Comparison of ENCODE assay signal across 8 cellular contexts in the genomic region with DNA sequence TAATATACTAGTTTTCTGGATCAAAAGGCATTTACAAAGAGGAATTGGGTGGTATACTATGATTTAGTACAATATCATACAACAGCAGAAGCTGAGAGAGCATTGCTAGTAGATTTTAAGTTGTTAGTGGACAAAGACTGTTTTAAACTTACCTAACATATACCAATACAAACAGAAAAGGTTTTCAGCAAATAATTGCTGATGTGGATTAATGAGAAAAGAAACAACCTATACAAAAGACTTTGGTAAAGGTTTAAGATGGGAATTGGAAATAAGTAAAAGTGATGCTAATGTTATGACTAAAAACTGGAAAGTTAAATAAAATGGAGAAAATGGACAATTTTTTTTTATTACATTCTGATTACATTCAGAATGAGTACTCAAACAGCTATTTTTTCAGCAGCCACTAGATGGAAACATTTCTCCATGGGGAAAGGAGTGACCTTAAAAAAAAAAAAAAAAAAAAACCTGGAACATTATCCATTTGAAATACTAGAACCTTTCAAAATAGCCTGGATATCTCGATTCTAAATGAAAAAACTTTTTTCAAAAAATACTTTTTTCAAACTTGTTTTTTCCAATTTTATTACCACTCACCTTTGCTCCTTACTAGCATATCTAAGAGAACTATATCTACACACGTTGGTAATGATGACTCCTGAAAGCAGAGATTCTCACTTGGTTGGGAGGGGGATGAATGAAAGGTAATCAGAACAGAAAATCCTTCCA. TPM values are rescaled to one million over a fixed set of nuclear protein-coding genes. Genes with fewer than 3 reads are reported as not detected.
DNase-seq lines count a peak whose midpoint lies in the region; ATAC-seq and TF ChIP-seq lines count a peak whose summit lies in the region.

No MANE protein-coding gene starts in this region.

- peak; percentile 61; the same call in 1 of the 2 replicates for ATAC-seq in IMR-90 (ENCODE audit: low read depth)
- ATAC-seq in SK-N-SH treated with all-trans-retinoic acid at 6 μM for 48 hours = peak; percentile 72
- no peak for ATAC-seq in HG03439 (IDR thresholded peaks at IDR 0.05; ENCODE audit: unreplicated experiment)
- no peak for ATAC-seq in GM19397 (IDR thresholded peaks at IDR 0.05; ENCODE audit: unreplicated experiment)

- TF ChIP-seq CTCF in IMR-90 (conservative IDR thresholded peaks at IDR 0.05; ENCODE audit: low read depth, low read length) (peak; percentile 68), thyroid gland (IDR thresholded peaks at IDR 0.05) (peak in 4 of 6 experiments; percentile 32 to 74 (median 58))

- no peak overlapping the region for H3K56ac ChIP-seq in IMR-90 (ENCODE audit: extremely low read depth, insufficient read depth, low read length)

- no peak overlapping the region for H2BK20ac ChIP-seq in IMR-90 (ENCODE audit: low read depth, low read length)

- H2BK120ac ChIP-seq in IMR-90 (ENCODE audit: low read depth, low read length) = no peak overlapping the region

- intact Hi-C loops in IMR-90 (cut with micrococcal nuclease) (loop anchor here (5.0 kb wide), 1 partner anchor 131 kb away; no protein-coding TSS in a partner anchor), thyroid gland (cut with DNase I) (no loop called here)

- H4K91ac ChIP-seq in IMR-90 (ENCODE audit: insufficient read depth, low read depth, low read length) = no peak overlapping the region

- no peak overlapping the region for H3K18ac ChIP-seq in IMR-90 (ENCODE audit: low read depth, low read length)

- H3K4me3 ChIP-seq in IMR-90 (ENCODE audit: insufficient read depth, low read depth, low read length) = no peak overlapping the region
- H3K4me3 ChIP-seq in thyroid gland (replicated peaks in 1 of 3) = no peak overlapping the region

- H3K4me1 ChIP-seq in IMR-90 (ENCODE audit: control insufficient read depth, insufficient read depth, low read length) = no peaks in the 10 kb centered on the region; the same call in 1 of the 2 replicates
- H3K4me1 ChIP-seq in thyroid gland = no peaks in the 10 kb centered on the region

- no peak overlapping the region for H3K4me2 ChIP-seq in IMR-90 (ENCODE audit: low read depth, low read length)

- H2AK9ac ChIP-seq in IMR-90 (replicated peaks; ENCODE audit: low read depth, low read length, poor library complexity) = no peak overlapping the region

- H3K9me3 ChIP-seq in IMR-90 (ENCODE audit: control insufficient read depth, insufficient read depth, low read length) (no peaks in the 10 kb centered on the region), thyroid gland (no peaks in the 10 kb centered on the region)

- no peak for TF ChIP-seq POLR2A in IMR-90 (IDR thresholded peaks at IDR 0.05; ENCODE audit: low read depth, low read length)
- TF ChIP-seq POLR2A in thyroid gland (IDR thresholded peaks at IDR 0.05) = no peak

- H2BK15ac ChIP-seq in IMR-90 (ENCODE audit: low read depth, low read length) = no peak overlapping the region

- no peak overlapping the region for H3K14ac ChIP-seq in IMR-90 (replicated peaks; ENCODE audit: low read depth, low read length)

- POLR2A ChIA-PET in IMR-90 (lab: Charles Lee; ENCODE audit: unreplicated experiment) = interaction anchor here (0.6 kb wide), 1 partner anchor 802 kb away, joined by 4 read pairs; no protein-coding TSS in a partner anchor

- in situ Hi-C loops in IMR-90 (cut with MboI; ENCODE audit: low sequenced_read_pairs) = no loop called here

- no peak overlapping the region for H3K23ac ChIP-seq in IMR-90 (ENCODE audit: low read depth, low read length)

- H2AK5ac ChIP-seq in IMR-90 (ENCODE audit: low read depth, low read length) = no peak overlapping the region

- no peaks in the 10 kb centered on the region for H3K27me3 ChIP-seq in IMR-90 (ENCODE audit: control insufficient read depth, insufficient read depth, low read length)
- H3K27me3 ChIP-seq in thyroid gland = no peaks in the 10 kb centered on the region

- no peak overlapping the region for H4K8ac ChIP-seq in IMR-90 (ENCODE audit: low read depth in 2 of 2, low read length in 2 of 2)

- CTCF ChIA-PET in IMR-90 (lab: Yijun Ruan, JAX) = interaction anchor here (1.0 to 1.9 kb wide), 3 partner anchors 13 to 109 kb away, joined by 3 to 9 read pairs (median 4); no protein-coding TSS in a partner anchor

- BruUV-seq in IMR-90 (replicated peaks; lab: Mats Ljungman, UMichigan) = no TSS peak

- H3K27ac ChIP-seq in IMR-90 (ENCODE audit: insufficient read depth, low read length) = no peak overlapping the region
- no peak overlapping the region for H3K27ac ChIP-seq in thyroid gland

- H4K5ac ChIP-seq in IMR-90 (ENCODE audit: low read depth, low read length) = no peak overlapping the region

- TF ChIP-seq RAD21 in IMR-90 (IDR thresholded peaks at IDR 0.05; ENCODE audit: low read length) = peak; percentile 55

- no peak overlapping the region for H2AFZ ChIP-seq in IMR-90 (replicated peaks; ENCODE audit: low read length, poor library complexity)

- H3K79me1 ChIP-seq in IMR-90 (ENCODE audit: low read depth in 1 of 2, low read length in 2 of 2) = peaks cover 0 to 3% of the 10 kb centered on the region in 2 experiments; a peak in 1 of 4 replicates

- no peak overlapping the region for H2BK5ac ChIP-seq in IMR-90 (ENCODE audit: low read depth, low read length, poor library complexity, severe bottlenecking)

- no peak overlapping the region for H3K4ac ChIP-seq in IMR-90 (ENCODE audit: low read depth, low read length)

- no peaks in the 10 kb centered on the region for H4K20me1 ChIP-seq in IMR-90 (ENCODE audit: insufficient read depth, low read length)

- WGBS in IMR-90 (ENCODE audit: extremely low coverage in 2 of 2, insufficient read length in 1 of 2), 2 experiments = no CpG with 5 or more reads among the region's 2 CpGs
- WGBS in thyroid gland, 2 donors = 41 to 50% methylated on average over 2 of the region's 2 CpGs

- no peaks in the 10 kb centered on the region for H3K9me1 ChIP-seq in IMR-90 (ENCODE audit: insufficient read depth, low read length)

- DNase-seq in DMS114 treated with DMSO at 0.1 percent for 48 hours (lab: John Stamatoyannopoulos, UW; ENCODE audit: unreplicated experiment) (peak; percentile 46), IMR-90 (peak; percentile 51), foreskin melanocyte (peak; percentile 14), thyroid gland (no peak), 8988T (no peak)

- H3K36me3 ChIP-seq in IMR-90 (ENCODE audit: control insufficient read depth, insufficient read depth, low read length) (peaks cover 13% of the 10 kb centered on the region), thyroid gland (peaks cover 16 to 22% of the 10 kb centered on the region in 2 donors)

- no peak overlapping the region for H3K9ac ChIP-seq in IMR-90 (ENCODE audit: low read depth, low read length)

- dilution Hi-C loops in IMR-90 (cut with HindIII; ENCODE audit: low sequenced_read_pairs, unreplicated experiment) = no loop called here

TF ChIP-seq in IMR-90, 13 proteins besides CTCF, POLR2A, EP300 and RAD21 (continues in another document):
- no peak for TF ChIP-seq BHLHE40 (IDR thresholded peaks at IDR 0.05; ENCODE audit: low read depth, low read length)
- TF ChIP-seq, protein P1, sequence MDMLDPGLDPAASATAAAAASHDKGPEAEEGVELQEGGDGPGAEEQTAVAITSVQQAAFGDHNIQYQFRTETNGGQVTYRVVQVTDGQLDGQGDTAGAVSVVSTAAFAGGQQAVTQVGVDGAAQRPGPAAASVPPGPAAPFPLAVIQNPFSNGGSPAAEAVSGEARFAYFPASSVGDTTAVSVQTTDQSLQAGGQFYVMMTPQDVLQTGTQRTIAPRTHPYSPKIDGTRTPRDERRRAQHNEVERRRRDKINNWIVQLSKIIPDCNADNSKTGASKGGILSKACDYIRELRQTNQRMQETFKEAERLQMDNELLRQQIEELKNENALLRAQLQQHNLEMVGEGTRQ (IDR thresholded peaks at IDR 0.05; ENCODE audit: low read depth, low read length) = no peak
- no peak for TF ChIP-seq CHD1 (IDR thresholded peaks at IDR 0.05; ENCODE audit: low read depth, low read length)
- TF ChIP-seq RCOR1 (IDR thresholded peaks at IDR 0.05; ENCODE audit: insufficient replicate concordance, low read length) = no peak
- TF ChIP-seq MAZ (IDR thresholded peaks at IDR 0.05; ENCODE audit: borderline replicate concordance, low read depth, low read length) = no peak
- no peak for TF ChIP-seq FOS (IDR thresholded peaks at IDR 0.05; ENCODE audit: low read depth, low read length)
- no peak for TF ChIP-seq MXI1 (IDR thresholded peaks at IDR 0.05; ENCODE audit: borderline replicate concordance, low read depth, low read length)
- TF ChIP-seq MAFK (IDR thresholded peaks at IDR 0.05; ENCODE audit: low read depth, low read length) = peak; percentile 19; the same call in 1 of the 2 replicates
- TF ChIP-seq CEBPB (IDR thresholded peaks at IDR 0.05; ENCODE audit: low read depth, low read length) = no peak
- TF ChIP-seq SMC3 (IDR thresholded peaks at IDR 0.05; ENCODE audit: low read depth, low read length) = peak; percentile 31; the same call in 1 of the 2 replicates

TF ChIP-seq in SK-N-SH treated with all-trans-retinoic acid at 6 μM for 48 hours, 23 proteins besides CTCF, POLR2A, EP300 and RAD21:
- TF ChIP-seq, protein P2, sequence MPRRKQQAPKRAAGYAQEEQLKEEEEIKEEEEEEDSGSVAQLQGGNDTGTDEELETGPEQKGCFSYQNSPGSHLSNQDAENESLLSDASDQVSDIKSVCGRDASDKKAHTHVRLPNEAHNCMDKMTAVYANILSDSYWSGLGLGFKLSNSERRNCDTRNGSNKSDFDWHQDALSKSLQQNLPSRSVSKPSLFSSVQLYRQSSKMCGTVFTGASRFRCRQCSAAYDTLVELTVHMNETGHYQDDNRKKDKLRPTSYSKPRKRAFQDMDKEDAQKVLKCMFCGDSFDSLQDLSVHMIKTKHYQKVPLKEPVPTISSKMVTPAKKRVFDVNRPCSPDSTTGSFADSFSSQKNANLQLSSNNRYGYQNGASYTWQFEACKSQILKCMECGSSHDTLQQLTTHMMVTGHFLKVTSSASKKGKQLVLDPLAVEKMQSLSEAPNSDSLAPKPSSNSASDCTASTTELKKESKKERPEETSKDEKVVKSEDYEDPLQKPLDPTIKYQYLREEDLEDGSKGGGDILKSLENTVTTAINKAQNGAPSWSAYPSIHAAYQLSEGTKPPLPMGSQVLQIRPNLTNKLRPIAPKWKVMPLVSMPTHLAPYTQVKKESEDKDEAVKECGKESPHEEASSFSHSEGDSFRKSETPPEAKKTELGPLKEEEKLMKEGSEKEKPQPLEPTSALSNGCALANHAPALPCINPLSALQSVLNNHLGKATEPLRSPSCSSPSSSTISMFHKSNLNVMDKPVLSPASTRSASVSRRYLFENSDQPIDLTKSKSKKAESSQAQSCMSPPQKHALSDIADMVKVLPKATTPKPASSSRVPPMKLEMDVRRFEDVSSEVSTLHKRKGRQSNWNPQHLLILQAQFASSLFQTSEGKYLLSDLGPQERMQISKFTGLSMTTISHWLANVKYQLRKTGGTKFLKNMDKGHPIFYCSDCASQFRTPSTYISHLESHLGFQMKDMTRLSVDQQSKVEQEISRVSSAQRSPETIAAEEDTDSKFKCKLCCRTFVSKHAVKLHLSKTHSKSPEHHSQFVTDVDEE (CRISPR knock-in tag; IDR thresholded peaks at IDR 0.05) = no peak
- TF ChIP-seq ZFP3 (CRISPR knock-in tag; IDR thresholded peaks at IDR 0.05) (no peak), TOX (CRISPR knock-in tag; IDR thresholded peaks at IDR 0.05; ENCODE audit: borderline replicate concordance) (0 out of 2 replicates have a peak, but pooled peaks have one; percentile 11)

RNA-seq across cellular contexts. Expression of a gene that starts 55.4 kb away (rescaled TPM):
- total RNA-seq in IMR-90 (2012; rRNA removed) (159 and 206 TPM in 2 replicates), thyroid gland (10 to 100 TPM; 43.7 to 63.1 (median 54.8) TPM)
- 48.0 and 48.9 TPM in 2 replicates for polyA plus RNA-seq in IMR-90 (2012; rRNA removed)
- polyA plus RNA-seq in IMR-90 (2012; cell fraction: cytosol; rRNA removed) = 7.8 and 10.9 TPM in 2 replicates
- 5.6 and 46.3 TPM in 2 replicates for polyA plus RNA-seq in IMR-90 (2012; cell fraction: nucleus; rRNA removed; ENCODE audit: low replicate concordance)

Comparison
In these comparisons a context has a peak if more than half of its experiments do, and no peak if none do; other contexts are left out.
1. DNase-seq: peak in DMS114 treated with DMSO at 0.1 percent for 48 hours (single experiment), IMR-90 (single experiment) and foreskin melanocyte (single experiment); none in thyroid gland (0 of 2) and 8988T (single experiment).
2. ATAC-seq: peak in IMR-90 (single experiment) and SK-N-SH treated with all-trans-retinoic acid at 6 μM for 48 hours (single experiment); none in HG03439 (single experiment) and GM19397 (single experiment).